In genomic region chr17:74211141-74211928, GRCh38 we compare ENCODE assay signal across 9 cellular contexts. TPM values are rescaled to one million over a fixed set of nuclear protein-coding genes. Genes with fewer than 3 reads are reported as not detected.
DNase-seq lines count a peak whose midpoint lies in the region; ATAC-seq and FAIRE-seq lines count a peak whose summit lies in the region.
"Had no signal": no experiment of that assay in that cellular context is flagged by ENCODE, and none has a peak within 500 bp of the region (broad histone marks: within the 10 kb centered on the region; RNA-seq: fewer than 3 reads in every experiment).

No MANE protein-coding gene starts in this region.

- H3K79me2 ChIP-seq in ACC112 (ENCODE audit: control insufficient read depth, insufficient read depth, low read length, unreplicated experiment): peaks cover 18% of the 10 kb centered on the region

- H3K27me3 ChIP-seq in ACC112 (ENCODE audit: insufficient read depth, low read length) (no peaks in the 10 kb centered on the region), small intestine (ENCODE audit: control insufficient read depth in 2 of 2, insufficient read depth in 2 of 2, low read length in 2 of 2) (no peaks in the 10 kb centered on the region)
- H3K27me3 ChIP-seq: pancreas had no signal

- peaks cover 52% of the 10 kb centered on the region for H3K4me1 Mint-ChIP-seq in activated naive CD8-positive, alpha-beta T cell treated with anti-CD3 and anti-CD28 coated beads for 36 hours

- FAIRE-seq in small intestine (lab: Jason Lieb, UNC): no peak
- FAIRE-seq: pancreas had no signal

- WGBS in small intestine, 3 donors: 65 to 72% (median 66%) methylated on average over 14 of the region's 14 CpGs

- peak overlapping the region; percentile 26 for H3K4me3 Mint-ChIP-seq in activated naive CD8-positive, alpha-beta T cell treated with anti-CD3 and anti-CD28 coated beads for 36 hours

- ATAC-seq in left colon (no peak), GM19397 (IDR thresholded peaks at IDR 0.05; ENCODE audit: unreplicated experiment) (no peak)

- H3K9me3 Mint-ChIP-seq in activated naive CD8-positive, alpha-beta T cell treated with anti-CD3 and anti-CD28 coated beads for 36 hours: no peaks in the 10 kb centered on the region

- peak; percentile 54 for DNase-seq in HT1080 (ENCODE audit: low read depth)
- no peak for DNase-seq in activated naive CD8-positive, alpha-beta T cell treated with anti-CD3 and anti-CD28 coated beads for 36 hours
- DNase-seq in iPS-NIHi7 (ENCODE audit: extremely low spot score): peak; percentile 52
- DNase-seq in SHP77 (lab: John Stamatoyannopoulos, UW): no peak
- DNase-seq in small intestine: no peak
- DNase-seq in left colon: no peak

- H3K9me3 ChIP-seq in small intestine (ENCODE audit: control insufficient read depth, low read depth): no peaks in the 10 kb centered on the region
- H3K9me3 ChIP-seq: pancreas had no signal

- H3K27ac ChIP-seq in ACC112 (ENCODE audit: low read depth, low read length): no peak overlapping the region
- peak overlapping the region in 1 of 2 donors; percentile 17 for H3K27ac ChIP-seq in small intestine (ENCODE audit: low read depth in 1 of 2, low read length in 1 of 2)

- H3K4me1 ChIP-seq in ACC112 (ENCODE audit: control insufficient read depth, insufficient read depth, low read length, unreplicated experiment) (peaks cover 27% of the 10 kb centered on the region), small intestine (ENCODE audit: control insufficient read depth in 2 of 2, insufficient read depth in 1 of 2, low read depth in 1 of 2, low read length in 1 of 2) (peaks cover 2 to 4% of the 10 kb centered on the region in 2 donors)

- intact Hi-C loops in left colon (cut with DNase I, micrococcal nuclease): no loop called here

- peak overlapping the region; percentile 79 for H3K27ac Mint-ChIP-seq in activated naive CD8-positive, alpha-beta T cell treated with anti-CD3 and anti-CD28 coated beads for 36 hours

- H3K36me3 Mint-ChIP-seq in activated naive CD8-positive, alpha-beta T cell treated with anti-CD3 and anti-CD28 coated beads for 36 hours: peaks cover 34% of the 10 kb centered on the region

- H3K4me3 ChIP-seq in ACC112 (ENCODE audit: low read depth, low read length) (peak overlapping the region; percentile 79), small intestine (ENCODE audit: low read depth in 1 of 2, low read length in 2 of 2) (no peak overlapping the region)

- no peak overlapping the region for H2AFZ ChIP-seq in ACC112 (ENCODE audit: low read length, unreplicated experiment)

- no peaks in the 10 kb centered on the region for H3K27me3 Mint-ChIP-seq in activated naive CD8-positive, alpha-beta T cell treated with anti-CD3 and anti-CD28 coated beads for 36 hours

- H3K36me3 ChIP-seq in ACC112 (ENCODE audit: insufficient read depth, low read length) (peaks cover 9% of the 10 kb centered on the region; the same call in 1 of the 2 replicates), small intestine (ENCODE audit: control insufficient read depth in 2 of 2, insufficient read depth in 2 of 2, low read length in 2 of 2) (peaks cover 7 to 8% of the 10 kb centered on the region in 2 donors)

RNA-seq across cellular contexts. Expression of gene TTYH2, which starts 2.0 kb away (rescaled TPM):
- 0.40 and 1.3 TPM in 2 replicates for total RNA-seq in HT1080 (2014; rRNA removed; shearing (Covaris generic))
- polyA plus RNA-seq in HT1080 (2015; cell fraction: cytosol; rRNA removed): 0.60 and 1.2 TPM in 2 replicates
- 2.9 and 7.7 TPM in 2 replicates for polyA plus RNA-seq in HT1080 (2015; cell fraction: nucleus; rRNA removed)
- total RNA-seq in activated naive CD8-positive, alpha-beta T cell treated with anti-CD3 and anti-CD28 coated beads for 36 hours: 1 to 10 TPM; 5.6 to 6.5 TPM
- polyA plus RNA-seq in small intestine: 1 to 10 TPM in 1 of 3 donors, under 1 TPM in 1, not detected in 1; 0.27 to 2.0 TPM
- total RNA-seq in left colon: 1 to 10 TPM; 1.4 to 3.0 TPM

RNA-seq across cellular contexts. Expression of gene RPL38, which starts 7.9 kb away (rescaled TPM):
- 2,345 and 2,950 TPM in 2 replicates for total RNA-seq in HT1080 (2014; rRNA removed; shearing (Covaris generic))
- polyA plus RNA-seq in HT1080 (2015; cell fraction: cytosol; rRNA removed): 572 and 761 TPM in 2 replicates
- 209 and 215 TPM in 2 replicates for polyA plus RNA-seq in HT1080 (2015; cell fraction: nucleus; rRNA removed)
- 1,000 to 10,000 TPM; 1,601 to 1,608 TPM for total RNA-seq in activated naive CD8-positive, alpha-beta T cell treated with anti-CD3 and anti-CD28 coated beads for 36 hours
- polyA plus RNA-seq in small intestine: 1,000 to 10,000 TPM in 2 of 3 donors, 100 to 1,000 TPM in 1; 823 to 1,409 (median 1,348) TPM
- 100 to 1,000 TPM; 629 to 677 TPM for total RNA-seq in left colon

Comparison
In these comparisons a context has a peak if more than half of its experiments do, and no peak if none do; other contexts are left out.
1. DNase-seq: peak in HT1080 (single experiment) and iPS-NIHi7 (single experiment); none in activated naive CD8-positive, alpha-beta T cell treated with anti-CD3 and anti-CD28 coated beads for 36 hours (single experiment), SHP77 (0 of 2), small intestine (single experiment) and left colon (0 of 2).